Comparison of ENCODE assay signal across 8 cellular contexts in the genomic region with DNA sequence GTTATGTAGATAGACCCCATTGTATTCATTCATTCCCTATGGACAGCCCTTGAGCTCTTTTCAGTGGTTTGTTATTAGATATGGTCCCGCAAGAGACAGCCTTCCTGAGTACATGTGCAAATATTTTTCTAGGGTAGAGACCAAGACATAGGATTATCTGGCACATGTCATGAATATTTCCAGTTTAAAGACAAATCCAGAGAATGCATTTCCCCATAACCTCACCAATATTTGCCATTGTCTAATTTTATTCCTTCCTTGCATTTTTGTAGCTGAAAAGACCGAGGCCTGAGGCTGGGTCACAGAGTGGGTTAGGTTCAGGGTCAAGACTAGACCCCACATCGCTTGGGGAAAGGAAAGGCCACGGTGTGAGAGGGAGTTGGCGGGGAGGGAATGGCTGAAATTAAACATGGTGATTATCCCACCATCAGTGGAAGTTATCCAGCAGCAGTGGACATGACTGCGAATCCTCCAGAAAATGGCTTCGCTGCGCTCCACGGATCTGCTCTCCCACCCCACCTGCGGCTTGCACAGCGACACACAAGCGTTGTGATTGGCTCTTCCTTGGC. TPM values are rescaled to one million over a fixed set of nuclear protein-coding genes. Genes with fewer than 3 reads are reported as not detected.
DNase-seq lines count a peak whose midpoint lies in the region; ATAC-seq lines count a peak whose summit lies in the region.

No MANE protein-coding gene starts in this region.

- no peaks in the 10 kb centered on the region for H3K9me3 Mint-ChIP-seq in activated T-helper 2 cell treated with anti-CD3 and anti-CD28 coated beads, Interferon-gamma antibody, Interleukin-2, Interleukin-4, amounts not matched to agents 10 μg/mL and 5 μg/mL and 100 μg/mL, durations not matched to agents 14 hours and 24 hours and 36 hours
- no peaks in the 10 kb centered on the region for H3K9me3 Mint-ChIP-seq in immature natural killer cell

- DNase-seq in NCI-H2196 treated with DMSO at 0.1 percent for 48 hours (lab: John Stamatoyannopoulos, UW; ENCODE audit: unreplicated experiment) (peak; percentile 75), NCI-H2196 (lab: John Stamatoyannopoulos, UW; ENCODE audit: unreplicated experiment) (no peak), immature natural killer cell (no peak), superior temporal gyrus (ENCODE audit: extremely low spot score) (peak; percentile 74), kidney tubule cell (ENCODE audit: low spot score) (no peak)
- no peak for DNase-seq in activated T-helper 2 cell treated with anti-CD3 and anti-CD28 coated beads, Interferon-gamma antibody, Interleukin-2, Interleukin-4, amounts not matched to agents 10 μg/mL and 5 μg/mL and 100 μg/mL, durations not matched to agents 14 hours and 24 hours and 36 hours (ENCODE audit: low spot score)
- DNase-seq in activated CD4-positive, alpha-beta T cell treated with anti-CD3 and anti-CD28 coated beads for 1 hour: no peak

- intact Hi-C loops in activated T-helper 2 cell treated with anti-CD3 and anti-CD28 coated beads, Interferon-gamma antibody, Interleukin-2, Interleukin-4, amounts not matched to agents 10 μg/mL and 5 μg/mL and 100 μg/mL, durations not matched to agents 14 hours and 24 hours and 36 hours (cut with micrococcal nuclease): no loop called here

- no peak for ATAC-seq in HG02973 (IDR thresholded peaks at IDR 0.05; ENCODE audit: unreplicated experiment)

- H3K27me3 Mint-ChIP-seq in activated T-helper 2 cell treated with anti-CD3 and anti-CD28 coated beads, Interferon-gamma antibody, Interleukin-2, Interleukin-4, amounts not matched to agents 10 μg/mL and 5 μg/mL and 100 μg/mL, durations not matched to agents 14 hours and 24 hours and 36 hours (ENCODE audit: low read depth): peaks cover 35% of the 10 kb centered on the region
- H3K27me3 Mint-ChIP-seq in immature natural killer cell (ENCODE audit: low read depth in 3 of 3): peaks cover 3 to 4% (median 4%) of the 10 kb centered on the region in 3 donors

- peaks cover 26% of the 10 kb centered on the region for H3K4me1 Mint-ChIP-seq in activated T-helper 2 cell treated with anti-CD3 and anti-CD28 coated beads, Interferon-gamma antibody, Interleukin-2, Interleukin-4, amounts not matched to agents 10 μg/mL and 5 μg/mL and 100 μg/mL, durations not matched to agents 14 hours and 24 hours and 36 hours (ENCODE audit: low read depth)
- peaks cover 36 to 43% of the 10 kb centered on the region in 2 donors for H3K4me1 Mint-ChIP-seq in immature natural killer cell

- H3K4me3 Mint-ChIP-seq in activated T-helper 2 cell treated with anti-CD3 and anti-CD28 coated beads, Interferon-gamma antibody, Interleukin-2, Interleukin-4, amounts not matched to agents 10 μg/mL and 5 μg/mL and 100 μg/mL, durations not matched to agents 14 hours and 24 hours and 36 hours (ENCODE audit: low read depth): peak overlapping the region; percentile 75
- H3K4me3 Mint-ChIP-seq in immature natural killer cell: peak overlapping the region; percentile 76 to 88 (median 87)

- no peaks in the 10 kb centered on the region for H3K36me3 Mint-ChIP-seq in activated T-helper 2 cell treated with anti-CD3 and anti-CD28 coated beads, Interferon-gamma antibody, Interleukin-2, Interleukin-4, amounts not matched to agents 10 μg/mL and 5 μg/mL and 100 μg/mL, durations not matched to agents 14 hours and 24 hours and 36 hours (ENCODE audit: low read depth)
- H3K36me3 Mint-ChIP-seq in immature natural killer cell: no peaks in the 10 kb centered on the region

- peak overlapping the region; percentile 43 for H3K27ac Mint-ChIP-seq in activated T-helper 2 cell treated with anti-CD3 and anti-CD28 coated beads, Interferon-gamma antibody, Interleukin-2, Interleukin-4, amounts not matched to agents 10 μg/mL and 5 μg/mL and 100 μg/mL, durations not matched to agents 14 hours and 24 hours and 36 hours
- peak overlapping the region in 5 of 6 donors; percentile 27 to 81 (median 66) for H3K27ac Mint-ChIP-seq in immature natural killer cell

RNA-seq across cellular contexts. Expression of a gene that starts 15.9 kb away (rescaled TPM):
- total RNA-seq in activated T-helper 2 cell treated with anti-CD3 and anti-CD28 coated beads, Interferon-gamma antibody, Interleukin-2, Interleukin-4, amounts not matched to agents 10 μg/mL and 5 μg/mL and 100 μg/mL, durations not matched to agents 14 hours and 24 hours and 36 hours: 334 and 341 TPM in 2 replicates
- 100 to 1,000 TPM; 135 to 156 (median 138) TPM for polyA plus RNA-seq in immature natural killer cell

RNA-seq across cellular contexts. Expression of a gene that starts 46.6 kb away (rescaled TPM):
- 7.4 and 7.9 TPM in 2 replicates for total RNA-seq in activated T-helper 2 cell treated with anti-CD3 and anti-CD28 coated beads, Interferon-gamma antibody, Interleukin-2, Interleukin-4, amounts not matched to agents 10 μg/mL and 5 μg/mL and 100 μg/mL, durations not matched to agents 14 hours and 24 hours and 36 hours
- under 1 TPM in 2 of 3 donors, not detected in 1; 0.32 to 0.35 TPM for polyA plus RNA-seq in immature natural killer cell

Comparison
In these comparisons a context has a peak if more than half of its experiments do, and no peak if none do; other contexts are left out.
1. DNase-seq: peak in NCI-H2196 treated with DMSO at 0.1 percent for 48 hours (single experiment) and superior temporal gyrus (single experiment); none in NCI-H2196 (single experiment), activated T-helper 2 cell treated with anti-CD3 and anti-CD28 coated beads, Interferon-gamma antibody, Interleukin-2, Interleukin-4, amounts not matched to agents 10 μg/mL and 5 μg/mL and 100 μg/mL, durations not matched to agents 14 hours and 24 hours and 36 hours (single experiment), immature natural killer cell (0 of 3), kidney tubule cell (single experiment) and activated CD4-positive, alpha-beta T cell treated with anti-CD3 and anti-CD28 coated beads for 1 hour (single experiment).